8 cellular contexts compared by ENCODE assay signal in the genomic region with DNA sequence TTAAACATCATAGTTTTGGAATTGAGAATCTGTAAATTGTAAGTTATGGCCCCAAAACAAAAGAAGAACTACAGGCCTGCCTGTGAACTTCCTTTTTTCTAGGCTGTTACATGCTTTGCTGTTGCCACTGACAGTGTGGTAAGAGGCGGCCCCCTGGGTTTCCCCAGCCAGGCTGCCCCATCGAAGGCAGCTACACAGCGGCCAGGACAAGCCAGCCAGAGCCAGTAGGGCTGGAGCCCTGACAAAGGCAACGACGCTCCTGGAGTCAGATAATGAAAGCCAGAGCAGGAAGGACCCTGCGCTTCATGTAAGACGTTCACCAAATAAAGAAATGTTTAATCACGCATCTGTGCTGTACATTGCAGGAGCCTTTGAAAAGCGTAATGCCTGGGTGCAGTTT. TPM values are rescaled to one million over a fixed set of nuclear protein-coding genes. Genes with fewer than 3 reads are reported as not detected.
DNase-seq lines count a peak whose midpoint lies in the region; ATAC-seq and TF ChIP-seq lines count a peak whose summit lies in the region.

No MANE protein-coding gene starts in this region.

- peak overlapping the region; percentile 80 for H3K4me3 Mint-ChIP-seq in T-helper 1 cell treated with Interleukin-12 subunit alpha and Interleukin-12 subunit beta and Interleukin-4 antibody, amounts not matched to agents 30 μg/mL and 1 μg/mL, for 36 hours
- H3K4me3 Mint-ChIP-seq in HFFc6: no peak overlapping the region

- H3K27ac ChIP-seq in adrenal gland: peak overlapping the region in 2 of 5 donors; percentile 26 to 58

- peak overlapping the region; percentile 93 for H3K27ac Mint-ChIP-seq in T-helper 1 cell treated with Interleukin-12 subunit alpha and Interleukin-12 subunit beta and Interleukin-4 antibody, amounts not matched to agents 30 μg/mL and 1 μg/mL, for 36 hours
- no peak overlapping the region for H3K27ac Mint-ChIP-seq in HFFc6

- peaks cover 26% of the 10 kb centered on the region for H3K36me3 Mint-ChIP-seq in T-helper 1 cell treated with Interleukin-12 subunit alpha and Interleukin-12 subunit beta and Interleukin-4 antibody, amounts not matched to agents 30 μg/mL and 1 μg/mL, for 36 hours (ENCODE audit: low read depth)
- no peaks in the 10 kb centered on the region for H3K36me3 Mint-ChIP-seq in HFFc6 (ENCODE audit: low read depth)

- no peaks in the 10 kb centered on the region for H3K9me3 ChIP-seq in adrenal gland (replicated peaks in 1 of 3)

- no peak overlapping the region for H3K4me3 ChIP-seq in adrenal gland

- H3K4me1 Mint-ChIP-seq in T-helper 1 cell treated with Interleukin-12 subunit alpha and Interleukin-12 subunit beta and Interleukin-4 antibody, amounts not matched to agents 30 μg/mL and 1 μg/mL, for 36 hours (ENCODE audit: low read depth): peaks cover 64% of the 10 kb centered on the region
- peaks cover 8% of the 10 kb centered on the region for H3K4me1 Mint-ChIP-seq in HFFc6 (ENCODE audit: low read depth)

- intact Hi-C loops in adrenal gland (cut with DNase I) (no loop called here), left colon (cut with DNase I, micrococcal nuclease) (no loop called here)

- H3K4me1 ChIP-seq in adrenal gland (replicated peaks in 1 of 2): peaks cover 0 to 26% of the 10 kb centered on the region in 2 donors

- no peaks in the 10 kb centered on the region for H3K27me3 Mint-ChIP-seq in T-helper 1 cell treated with Interleukin-12 subunit alpha and Interleukin-12 subunit beta and Interleukin-4 antibody, amounts not matched to agents 30 μg/mL and 1 μg/mL, for 36 hours (ENCODE audit: low read depth)
- H3K27me3 Mint-ChIP-seq in HFFc6 (ENCODE audit: insufficient read depth): peaks cover 1% of the 10 kb centered on the region; the same call in 1 of the 2 replicates

- no peaks in the 10 kb centered on the region for H3K27me3 ChIP-seq in adrenal gland

- ATAC-seq in GM19023 (IDR thresholded peaks at IDR 0.05; ENCODE audit: unreplicated experiment) (peak; percentile 94), HG03135 (IDR thresholded peaks at IDR 0.05; ENCODE audit: unreplicated experiment) (peak; percentile 94), left colon (peak; percentile 57)

- peaks cover 5% of the 10 kb centered on the region for H3K9me3 Mint-ChIP-seq in T-helper 1 cell treated with Interleukin-12 subunit alpha and Interleukin-12 subunit beta and Interleukin-4 antibody, amounts not matched to agents 30 μg/mL and 1 μg/mL, for 36 hours
- no peaks in the 10 kb centered on the region for H3K9me3 Mint-ChIP-seq in HFFc6

- DNase-seq in adrenal gland: peak; percentile 43 to 76 (median 52)
- peak; percentile 65 to 68 for DNase-seq in left colon
- peak; percentile 50 to 58 for DNase-seq in stimulated activated CD4-positive, alpha-beta T cell treated with anti-CD3 and anti-CD28 coated beads, Interleukin-4, amount 100 ng/mL, for 4 hours
- DNase-seq in HFFc6: no peak
- DNase-seq in SW 1271 (lab: John Stamatoyannopoulos, UW): no peak

- TF ChIP-seq CTCF in adrenal gland (IDR thresholded peaks at IDR 0.05) (peak in 1 of 6 experiments; percentile 9), HFFc6 (IDR thresholded peaks at IDR 0.05) (no peak)

- TF ChIP-seq POLR2A in adrenal gland (IDR thresholded peaks at IDR 0.05): no peak

- WGBS in adrenal gland, 4 donors: 44 to 58% (median 52%) methylated on average over 9 of the region's 9 CpGs

- no peaks in the 10 kb centered on the region for H3K36me3 ChIP-seq in adrenal gland (replicated peaks in 1 of 2)

RNA-seq across cellular contexts. Expression of a gene that starts 55.0 kb away (rescaled TPM):
- total RNA-seq in adrenal gland (10 to 100 TPM; 12.9 to 40.2 (median 28.3) TPM), left colon (10 to 100 TPM in 1 of 2 donors, 1 to 10 TPM in 1; 9.2 to 14.6 TPM)
- 10 to 100 TPM in 1 of 3 donors, 1 to 10 TPM in 2; 3.8 to 19.1 (median 5.0) TPM for polyA plus RNA-seq in adrenal gland
- 1 to 10 TPM; 3.8 to 5.7 (median 4.7) TPM for total RNA-seq in HFFc6 (2021; fragmentation: NEBNext Ultra II Directional; extraction: Animal tissue kit (Norgen Biotek cat#: 25700))

Comparison
In these comparisons a context has a peak if more than half of its experiments do, and no peak if none do; other contexts are left out.
1. DNase-seq: peak in adrenal gland (7 of 7), left colon (2 of 2) and stimulated activated CD4-positive, alpha-beta T cell treated with anti-CD3 and anti-CD28 coated beads, Interleukin-4, amount 100 ng/mL, for 4 hours (2 of 2); none in HFFc6 (single experiment) and SW 1271 (0 of 2).
2. Peak in every context shown above with its lines, with median percentiles within 50 percentile points of each other: ATAC-seq.